1 cellular context compared by ENCODE assay signal in genomic region chr17:43170766-43171681, GRCh38.
TF ChIP-seq lines count a peak whose summit lies in the region.

TSS of gene NBR1 (plus strand) at chr17:43171214. CDS start at chr17:43175800, 4,586 bp downstream.

TF ChIP-seq in HEK293, 187 proteins besides CTCF, POLR2A, EP300 and RAD21 (continued from another document and continues in another):
- TF ChIP-seq ZNF24 (tag by site-specific recombination; IDR thresholded peaks at IDR 0.05) (0 out of 2 replicates have a peak, but pooled peaks have one; percentile 10), ZNF140 (tag by site-specific recombination; IDR thresholded peaks at IDR 0.05) (no peak), ZNF274 (IDR thresholded peaks at IDR 0.05; ENCODE audit: low read length) (no peak), ZNF274 (tag by site-specific recombination; IDR thresholded peaks at IDR 0.05; ENCODE audit: borderline replicate concordance) (no peak), ZNF416 (tag by site-specific recombination; IDR thresholded peaks at IDR 0.05) (no peak), ZNF529 (tag by site-specific recombination; IDR thresholded peaks at IDR 0.05; ENCODE audit: insufficient replicate concordance) (no peak), IKZF3 (tag by site-specific recombination; IDR thresholded peaks at IDR 0.05) (peak; percentile 58; the same call in 1 of the 2 replicates), ZNF830 (tag by site-specific recombination; IDR thresholded peaks at IDR 0.05; ENCODE audit: low read depth) (no peak), SALL2 (tag by site-specific recombination; IDR thresholded peaks at IDR 0.05; ENCODE audit: borderline replicate concordance) (no peak), ZBTB20 (tag by site-specific recombination; IDR thresholded peaks at IDR 0.05) (peak; percentile 46), ZNF335 (tag by site-specific recombination; conservative IDR thresholded peaks at IDR 0.05) (peak; percentile 7), ZNF354C (tag by site-specific recombination; IDR thresholded peaks at IDR 0.05; ENCODE audit: borderline replicate concordance, low read depth) (no peak), ZSCAN23 (tag by site-specific recombination; IDR thresholded peaks at IDR 0.05) (0 out of 2 replicates have a peak, but pooled peaks have one; percentile 14), ZNF561 (tag by site-specific recombination; IDR thresholded peaks at IDR 0.05; ENCODE audit: borderline replicate concordance) (no peak; the same call in 1 of the 2 replicates), KLF10 (tag by site-specific recombination; IDR thresholded peaks at IDR 0.05) (no peak), SETDB1 (IDR thresholded peaks at IDR 0.05; ENCODE audit: insufficient read length, low read length) (no peak), GLI2 (tag by site-specific recombination; IDR thresholded peaks at IDR 0.05; ENCODE audit: borderline replicate concordance, low read depth) (no peak), WT1 (tag by site-specific recombination; IDR thresholded peaks at IDR 0.05) (no peak), ZNF626 (tag by site-specific recombination; IDR thresholded peaks at IDR 0.05) (no peak), ZBTB11 (tag by site-specific recombination; conservative IDR thresholded peaks at IDR 0.05; ENCODE audit: low read depth) (peak; percentile 43), ATF2 (tag by site-specific recombination; IDR thresholded peaks at IDR 0.05; ENCODE audit: low read depth) (no peak; the same call in 1 of the 2 replicates), ZNF777 (tag by site-specific recombination; IDR thresholded peaks at IDR 0.05; ENCODE audit: borderline replicate concordance) (no peak; the same call in 1 of the 2 replicates), ZNF629 (tag by site-specific recombination; IDR thresholded peaks at IDR 0.05) (no peak), GLIS1 (tag by site-specific recombination; IDR thresholded peaks at IDR 0.05) (peak; percentile 95), BCL11A (tag by site-specific recombination; IDR thresholded peaks at IDR 0.05; ENCODE audit: low read depth) (no peak), ZNF10 (tag by site-specific recombination; IDR thresholded peaks at IDR 0.05) (peak; percentile 31; the same call in 1 of the 2 replicates), ZNF837 (tag by site-specific recombination; IDR thresholded peaks at IDR 0.05) (no peak), ZNF112 (tag by site-specific recombination; IDR thresholded peaks at IDR 0.05) (no peak), ZBTB7A (tag by site-specific recombination; IDR thresholded peaks at IDR 0.05; ENCODE audit: low read depth) (no peak), ZNF423 (tag by site-specific recombination; IDR thresholded peaks at IDR 0.05) (peak; percentile 87; the same call in 1 of the 2 replicates), ZNF555 (tag by site-specific recombination; conservative IDR thresholded peaks at IDR 0.05) (no peak), ZNF341 (tag by site-specific recombination; IDR thresholded peaks at IDR 0.05; ENCODE audit: low read depth) (peak; percentile 89), ZNF302 (tag by site-specific recombination; IDR thresholded peaks at IDR 0.05; ENCODE audit: low read depth) (no peak), SCRT1 (tag by site-specific recombination; IDR thresholded peaks at IDR 0.05; ENCODE audit: borderline replicate concordance) (no peak), ZNF791 (tag by site-specific recombination; IDR thresholded peaks at IDR 0.05) (no peak), PATZ1 (tag by site-specific recombination; IDR thresholded peaks at IDR 0.05) (peak; percentile 93), BCL11B (tag by site-specific recombination; IDR thresholded peaks at IDR 0.05; ENCODE audit: low read depth) (no peak), ZNF701 (tag by site-specific recombination; IDR thresholded peaks at IDR 0.05) (no peak), INSM2 (tag by site-specific recombination; IDR thresholded peaks at IDR 0.05) (no peak), ZFP3 (tag by site-specific recombination; IDR thresholded peaks at IDR 0.05; ENCODE audit: low read depth) (no peak), ZNF391 (tag by site-specific recombination; IDR thresholded peaks at IDR 0.05; ENCODE audit: borderline replicate concordance, low read depth) (no peak), FEZF1 (tag by site-specific recombination; IDR thresholded peaks at IDR 0.05) (no peak), GLIS2 (tag by site-specific recombination; IDR thresholded peaks at IDR 0.05) (peak; percentile 96), ZFP37 (tag by site-specific recombination; IDR thresholded peaks at IDR 0.05) (0 out of 2 replicates have a peak, but pooled peaks have one; percentile 16), ZSCAN30 (tag by site-specific recombination; IDR thresholded peaks at IDR 0.05) (peak; percentile 39), ZNF37A (tag by site-specific recombination; IDR thresholded peaks at IDR 0.05) (no peak), EGR2 (tag by site-specific recombination; IDR thresholded peaks at IDR 0.05; ENCODE audit: low read depth) (no peak), ZBTB26 (tag by site-specific recombination; optimal IDR thresholded peaks at IDR 0.05) (no peak), ZNF211 (tag by site-specific recombination; IDR thresholded peaks at IDR 0.05; ENCODE audit: low read depth) (no peak), SP2 (tag by site-specific recombination; IDR thresholded peaks at IDR 0.05) (peak; percentile 98), ZNF404 (tag by site-specific recombination; IDR thresholded peaks at IDR 0.05) (no peak), ZIC2 (tag by site-specific recombination; IDR thresholded peaks at IDR 0.05) (peak; percentile 68), KLF17 (tag by site-specific recombination; IDR thresholded peaks at IDR 0.05) (no peak), ZNF747 (tag by site-specific recombination; IDR thresholded peaks at IDR 0.05) (no peak), KLF8 (tag by site-specific recombination; IDR thresholded peaks at IDR 0.05) (0 out of 2 replicates have a peak, but pooled peaks have one; percentile 17), ZNF362 (tag by site-specific recombination; IDR thresholded peaks at IDR 0.05) (no peak), ZNF169 (tag by site-specific recombination; IDR thresholded peaks at IDR 0.05) (no peak), ZNF707 (tag by site-specific recombination; IDR thresholded peaks at IDR 0.05) (no peak), ZNF394 (tag by site-specific recombination; IDR thresholded peaks at IDR 0.05; ENCODE audit: borderline replicate concordance) (peak; percentile 65), ZNF488 (tag by site-specific recombination; IDR thresholded peaks at IDR 0.05) (no peak), ZNF530 (tag by site-specific recombination; IDR thresholded peaks at IDR 0.05; ENCODE audit: low read depth) (no peak), ZSCAN4 (tag by site-specific recombination; IDR thresholded peaks at IDR 0.05) (no peak)
